ENCODE assay signal across 21 cellular contexts in genomic region chr3:184914628-184915027, GRCh38.
"Had no signal": no experiment of that assay in that cellular context is flagged by ENCODE, and none has a peak within 500 bp of the region (broad histone marks: within the 10 kb centered on the region; RNA-seq: fewer than 3 reads in every experiment).

No MANE protein-coding gene starts in this region.

- H3K27ac ChIP-seq: foreskin keratinocyte, left ventricle myocardium inferior, ovary, prostate gland, spleen, thoracic aorta, upper lobe of left lung had no signal

- H3K4me1 ChIP-seq: foreskin keratinocyte, left ventricle myocardium inferior, prostate gland, spleen, upper lobe of left lung had no signal

- H3K36me3 ChIP-seq: ovary, prostate gland had no signal

- H3K4me3 ChIP-seq: left ventricle myocardium inferior, ovary, prostate gland, spleen, thoracic aorta, upper lobe of left lung had no signal

- ATAC-seq: activated T-cell treated with anti-CD3 and anti-CD28 coated beads, Interleukin-2, amount 50 U/mL, for 72 hours; esophagus mucosa; foreskin keratinocyte; naive thymus-derived CD4-positive, alpha-beta T cell had no signal

- H3K9me3 Mint-ChIP-seq: activated CD4-positive, alpha-beta memory T cell treated with anti-CD3 and anti-CD28 coated beads for 36 hours; activated naive CD4-positive, alpha-beta T cell treated with anti-CD3 and anti-CD28 coated beads for 36 hours; activated T-cell treated with anti-CD3 and anti-CD28 coated beads, Interleukin-2, amount 50 U/mL, for 72 hours; brain; naive thymus-derived CD4-positive, alpha-beta T cell; T-helper 1 cell treated with Interleukin-12 subunit alpha and Interleukin-12 subunit beta and Interleukin-4 antibody, amounts not matched to agents 30 μg/mL and 1 μg/mL, for 36 hours had no signal

- H3K4me1 Mint-ChIP-seq: naive thymus-derived CD4-positive, alpha-beta T cell had no signal

- DNase-seq: activated CD4-positive, alpha-beta memory T cell treated with anti-CD3 and anti-CD28 coated beads for 36 hours; activated CD4-positive, alpha-beta T cell treated with anti-CD3 and anti-CD28 coated beads for 48 hours; activated effector memory CD4-positive, alpha-beta T cell treated with Interleukin-2 at 50 U/mL for 16 hours; activated naive CD4-positive, alpha-beta T cell treated with anti-CD3 and anti-CD28 coated beads for 36 hours; activated T-cell treated with anti-CD3 and anti-CD28 coated beads, Interleukin-2, amount 50 U/mL, for 72 hours; caudate nucleus; effector memory CD4-positive, alpha-beta T cell; foreskin keratinocyte; left ventricle myocardium inferior; naive thymus-derived CD4-positive, alpha-beta T cell; ovary; spleen; stimulated activated CD4-positive, alpha-beta T cell treated with anti-CD3 and anti-CD28 coated beads, Interleukin-4, amount 100 ng/mL, for 24 hours; stimulated activated naive CD4-positive, alpha-beta T cell treated with Interleukin-2 at 50 U/mL for 16 hours; T1000; upper lobe of left lung had no signal

- H3K27ac Mint-ChIP-seq: activated CD4-positive, alpha-beta memory T cell treated with anti-CD3 and anti-CD28 coated beads for 36 hours; activated naive CD4-positive, alpha-beta T cell treated with anti-CD3 and anti-CD28 coated beads for 36 hours; activated T-cell treated with anti-CD3 and anti-CD28 coated beads, Interleukin-2, amount 50 U/mL, for 72 hours; brain; naive thymus-derived CD4-positive, alpha-beta T cell; T-helper 1 cell treated with Interleukin-12 subunit alpha and Interleukin-12 subunit beta and Interleukin-4 antibody, amounts not matched to agents 30 μg/mL and 1 μg/mL, for 36 hours had no signal

- H3K4me3 Mint-ChIP-seq: activated CD4-positive, alpha-beta memory T cell treated with anti-CD3 and anti-CD28 coated beads for 36 hours; activated naive CD4-positive, alpha-beta T cell treated with anti-CD3 and anti-CD28 coated beads for 36 hours; activated T-cell treated with anti-CD3 and anti-CD28 coated beads, Interleukin-2, amount 50 U/mL, for 72 hours; brain; naive thymus-derived CD4-positive, alpha-beta T cell; T-helper 1 cell treated with Interleukin-12 subunit alpha and Interleukin-12 subunit beta and Interleukin-4 antibody, amounts not matched to agents 30 μg/mL and 1 μg/mL, for 36 hours had no signal

- H3K9me3 ChIP-seq: left ventricle myocardium inferior, ovary, prostate gland, spleen, thoracic aorta, upper lobe of left lung had no signal

- H3K27me3 ChIP-seq: foreskin keratinocyte, ovary, spleen, upper lobe of left lung had no signal

- H3K27me3 Mint-ChIP-seq: activated CD4-positive, alpha-beta memory T cell treated with anti-CD3 and anti-CD28 coated beads for 36 hours; brain; naive thymus-derived CD4-positive, alpha-beta T cell had no signal
